22 cellular contexts compared by ENCODE assay signal in genomic region chr20:38770970-38771369, GRCh38. TPM values are rescaled to one million over a fixed set of nuclear protein-coding genes. Genes with fewer than 3 reads are reported as not detected.
A peak's percentile ranks its signal among the peaks of the same experiment; 100 is the strongest.
DNase-seq lines count a peak whose midpoint lies in the region; ATAC-seq and TF ChIP-seq lines count a peak whose summit lies in the region.
"Had no signal": no experiment of that assay in that cellular context is flagged by ENCODE, and none has a peak within 500 bp of the region (broad histone marks: within the 10 kb centered on the region; RNA-seq: fewer than 3 reads in every experiment).

No MANE protein-coding gene starts in this region.

- H3K9me3 ChIP-seq in cardiac muscle cell (ENCODE audit: low read depth) = no peaks in the 10 kb centered on the region
- no peaks in the 10 kb centered on the region for H3K9me3 ChIP-seq in WERI-Rb-1 (ENCODE audit: severe bottlenecking)
- H3K9me3 ChIP-seq: BE2C had no signal

- H3K4me1 Mint-ChIP-seq in immature natural killer cell = peaks cover 10 to 16% of the 10 kb centered on the region in 2 donors
- H3K4me1 Mint-ChIP-seq in stimulated activated naive B cell treated with anti-CD40 and anti-IgM and Interleukin-4, amounts not matched to agents 10 μg/mL and 1 μg/mL and 100 μg/mL, for 72 hours = peaks cover 0 to 2% of the 10 kb centered on the region in 2 donors

- DNase-seq in cardiac muscle cell (ENCODE audit: low read depth in 1 of 2, low spot score in 1 of 2) (no peak), left cardiac atrium (no peak), WERI-Rb-1 (peak; percentile 27), immature natural killer cell (no peak), SIG-M5 treated with dmso at 0.1 percent for 504 hours (lab: John Stamatoyannopoulos, UW; ENCODE audit: unreplicated experiment) (no peak), T-helper 2 cell (no peak)
- no peak for DNase-seq in stimulated activated naive B cell treated with anti-CD40 and anti-IgM and Interleukin-4, amounts not matched to agents 10 μg/mL and 1 μg/mL and 100 μg/mL, for 72 hours
- DNase-seq: ACHN; C1 segment of cervical spinal cord; CD4-positive, CD25-positive, alpha-beta regulatory T cell; CD8-positive, alpha-beta memory T cell; COR-L47; DMS 273 treated with DMSO at 0.1 percent for 48 hours; DMS53; DND-41; EL; HCEC 1CT had no signal

- no peak overlapping the region for H3K4me3 Mint-ChIP-seq in immature natural killer cell
- H3K4me3 Mint-ChIP-seq in stimulated activated naive B cell treated with anti-CD40 and anti-IgM and Interleukin-4, amounts not matched to agents 10 μg/mL and 1 μg/mL and 100 μg/mL, for 72 hours = no peak overlapping the region
- H3K4me3 Mint-ChIP-seq: CD4-positive, CD25-positive, alpha-beta regulatory T cell; CD8-positive, alpha-beta memory T cell had no signal

- intact Hi-C loops in left cardiac atrium (cut with DNase I) = no loop called here

- ATAC-seq in left cardiac atrium = no peak
- no peak for ATAC-seq in stimulated activated naive B cell treated with anti-CD40 and anti-IgM and Interleukin-4, amounts not matched to agents 10 μg/mL and 1 μg/mL and 100 μg/mL, for 72 hours (replicated peaks)
- ATAC-seq: GM12878 had no signal

- peak overlapping the region; percentile 73 for H3K27ac ChIP-seq in cardiac muscle cell
- peak overlapping the region; percentile 20 for H3K27ac ChIP-seq in WERI-Rb-1

- H3K4me3 ChIP-seq in cardiac muscle cell = no peak overlapping the region
- no peak overlapping the region for H3K4me3 ChIP-seq in WERI-Rb-1 (ENCODE audit: low read depth, low read length)
- H3K4me3 ChIP-seq: GM12878 had no signal

- H3K27me3 Mint-ChIP-seq in immature natural killer cell (ENCODE audit: low read depth in 3 of 3) = no peaks in the 10 kb centered on the region
- H3K27me3 Mint-ChIP-seq in stimulated activated naive B cell treated with anti-CD40 and anti-IgM and Interleukin-4, amounts not matched to agents 10 μg/mL and 1 μg/mL and 100 μg/mL, for 72 hours = no peaks in the 10 kb centered on the region
- H3K27me3 Mint-ChIP-seq: CD4-positive, CD25-positive, alpha-beta regulatory T cell; CD8-positive, alpha-beta memory T cell had no signal

- TF ChIP-seq CTCF in cardiac muscle cell (IDR thresholded peaks at IDR 0.05; ENCODE audit: low read depth, low read length) (no peak), WERI-Rb-1 (IDR thresholded peaks at IDR 0.05; ENCODE audit: low read depth, low read length) (no peak)

- H3K36me3 Mint-ChIP-seq in immature natural killer cell = peaks cover 34 to 46% (median 35%) of the 10 kb centered on the region in 3 donors
- peaks cover 45 to 72% of the 10 kb centered on the region in 2 donors for H3K36me3 Mint-ChIP-seq in stimulated activated naive B cell treated with anti-CD40 and anti-IgM and Interleukin-4, amounts not matched to agents 10 μg/mL and 1 μg/mL and 100 μg/mL, for 72 hours

- H3K4me1 ChIP-seq in cardiac muscle cell (ENCODE audit: low read depth) = peaks cover 27% of the 10 kb centered on the region
- H3K4me1 ChIP-seq: BE2C had no signal

- H3K27ac Mint-ChIP-seq in immature natural killer cell = peak overlapping the region in 4 of 6 donors; percentile 19 to 68 (median 50)
- H3K27ac Mint-ChIP-seq in stimulated activated naive B cell treated with anti-CD40 and anti-IgM and Interleukin-4, amounts not matched to agents 10 μg/mL and 1 μg/mL and 100 μg/mL, for 72 hours = peak overlapping the region; percentile 20

- no peaks in the 10 kb centered on the region for H3K9me3 Mint-ChIP-seq in immature natural killer cell
- H3K9me3 Mint-ChIP-seq in stimulated activated naive B cell treated with anti-CD40 and anti-IgM and Interleukin-4, amounts not matched to agents 10 μg/mL and 1 μg/mL and 100 μg/mL, for 72 hours = peaks cover 4 to 13% of the 10 kb centered on the region in 2 donors

- H3K36me3 ChIP-seq in cardiac muscle cell = peaks cover 4% of the 10 kb centered on the region
- peaks cover 45% of the 10 kb centered on the region for H3K36me3 ChIP-seq in WERI-Rb-1

- H3K27me3 ChIP-seq in cardiac muscle cell (no peaks in the 10 kb centered on the region), WERI-Rb-1 (ENCODE audit: insufficient read depth, low read depth, severe bottlenecking) (no peaks in the 10 kb centered on the region)
- H3K27me3 ChIP-seq: BE2C had no signal

RNA-seq across cellular contexts. Expression of gene ACTR5, which starts 22.7 kb away (rescaled TPM):
- total RNA-seq in cardiac muscle cell (8.1 and 8.7 TPM in 2 replicates), left cardiac atrium (1 to 10 TPM; 3.6 to 5.1 TPM)
- polyA plus RNA-seq in cardiac muscle cell (6.4 and 9.4 TPM in 2 replicates), immature natural killer cell (10 to 100 TPM in 1 of 3 donors, 1 to 10 TPM in 2; 8.0 to 11.1 (median 8.7) TPM)

RNA-seq across cellular contexts. Expression of gene PPP1R16B, which starts 34.5 kb away (rescaled TPM):
- total RNA-seq in cardiac muscle cell = 0.07 and 0.15 TPM in 2 replicates
- 0.10 TPM in 1 of 2 replicates, not detected in the other for polyA plus RNA-seq in cardiac muscle cell
- 1 to 10 TPM; 5.4 to 7.7 TPM for total RNA-seq in left cardiac atrium
- 10 to 100 TPM; 23.6 to 42.8 (median 24.9) TPM for polyA plus RNA-seq in immature natural killer cell
- total RNA-seq: G401, HT-29 had no signal

RNA-seq across cellular contexts. Expression of gene SLC32A1, which starts 46.7 kb away (rescaled TPM):
- total RNA-seq in cardiac muscle cell (not detected in 2 replicates), left cardiac atrium (not detected)
- polyA plus RNA-seq in cardiac muscle cell (not detected in 2 replicates), immature natural killer cell (not detected)
- total RNA-seq: A172; CD4-positive, CD25-positive, alpha-beta regulatory T cell; CD8-positive, alpha-beta memory T cell; G401; GM12878; HT-29 had no signal
- polyA plus RNA-seq: CD4-positive, CD25-positive, alpha-beta regulatory T cell; CD8-positive, alpha-beta memory T cell; GM12878 had no signal
